In genomic region chr12:26936559-26937442, GRCh38 we compare ENCODE assay signal across 8 cellular contexts. TPM values are rescaled to one million over a fixed set of nuclear protein-coding genes. Genes with fewer than 3 reads are reported as not detected.
DNase-seq lines count a peak whose midpoint lies in the region; ATAC-seq and TF ChIP-seq lines count a peak whose summit lies in the region.

No MANE protein-coding gene starts in this region.

- peaks cover 0 to 22% of the 10 kb centered on the region in 2 donors for H3K36me3 ChIP-seq in psoas muscle (ENCODE audit: insufficient read depth in 1 of 2, low read depth in 1 of 2)

- intact Hi-C loops in psoas muscle (cut with DNase I): no loop called here

- H3K4me1 ChIP-seq in psoas muscle: peaks cover 45% of the 10 kb centered on the region

- ATAC-seq in psoas muscle: no peak

- DNase-seq in DMS53 (lab: John Stamatoyannopoulos, UW) (peak; percentile 47), DMS53 treated with DMSO at 0.1 percent for 48 hours (lab: John Stamatoyannopoulos, UW; ENCODE audit: unreplicated experiment) (no peak), SK-N-DZ (ENCODE audit: low spot score) (peak; percentile 14), erythroblast (lab: John Stamatoyannopoulos, UW) (peak; percentile 46 to 55), psoas muscle (no peak), NCI-H1048 (lab: John Stamatoyannopoulos, UW) (no peak), DMS153 treated with DMSO at 0.1 percent for 48 hours (lab: John Stamatoyannopoulos, UW; ENCODE audit: unreplicated experiment) (no peak), cerebellar nuclear complex (lab: John Stamatoyannopoulos, UW) (no peak)

- no peaks in the 10 kb centered on the region for H3K9me3 ChIP-seq in psoas muscle

- no peak for TF ChIP-seq POLR2A in erythroblast (IDR thresholded peaks at IDR 0.05; ENCODE audit: low read length)

- no peaks in the 10 kb centered on the region for H3K27me3 ChIP-seq in psoas muscle (ENCODE audit: insufficient read depth in 3 of 3, low read length in 2 of 3)

- peak overlapping the region; percentile 90 for H3K27ac ChIP-seq in psoas muscle

- peak overlapping the region; percentile 76 for H3K4me3 ChIP-seq in psoas muscle

- WGBS in psoas muscle, 3 donors: 10 to 12% (median 11%) methylated on average over 8 of the region's 8 CpGs

- no peak for TF ChIP-seq CTCF in psoas muscle (IDR thresholded peaks at IDR 0.05)

RNA-seq across cellular contexts. Expression of gene INTS13, which starts 1.0 kb away (rescaled TPM):
- polyA plus RNA-seq in SK-N-DZ (2014; cell fraction: cytosol; rRNA removed): 34.5 and 46.6 TPM in 2 replicates
- polyA plus RNA-seq in SK-N-DZ (2014; cell fraction: nucleus; rRNA removed): 45.8 and 48.6 TPM in 2 replicates
- 10 to 100 TPM; 21.3 to 29.6 (median 23.7) TPM for total RNA-seq in psoas muscle
- 10 to 100 TPM; 21.0 to 35.4 (median 24.6) TPM for polyA plus RNA-seq in psoas muscle

RNA-seq across cellular contexts. Expression of gene FGFR1OP2, which starts 1.5 kb away (rescaled TPM):
- polyA plus RNA-seq in SK-N-DZ (2014; cell fraction: cytosol; rRNA removed): 44.0 and 48.5 TPM in 2 replicates
- 69.5 and 72.4 TPM in 2 replicates for polyA plus RNA-seq in SK-N-DZ (2014; cell fraction: nucleus; rRNA removed)
- total RNA-seq in psoas muscle: 10 to 100 TPM; 26.0 to 31.3 (median 28.4) TPM
- polyA plus RNA-seq in psoas muscle: 10 to 100 TPM; 18.0 to 40.5 (median 20.7) TPM

Comparison
In these comparisons a context has a peak if more than half of its experiments do, and no peak if none do; other contexts are left out.
1. DNase-seq: peak in DMS53 (single experiment), SK-N-DZ (single experiment) and erythroblast (2 of 2); none in DMS53 treated with DMSO at 0.1 percent for 48 hours (single experiment), psoas muscle (0 of 2), NCI-H1048 (single experiment), DMS153 treated with DMSO at 0.1 percent for 48 hours (single experiment) and cerebellar nuclear complex (0 of 2).